11 cellular contexts compared by ENCODE assay signal in genomic region chr10:117363027-117363426, GRCh38. TPM values are rescaled to one million over a fixed set of nuclear protein-coding genes. Genes with fewer than 3 reads are reported as not detected.
DNase-seq lines count a peak whose midpoint lies in the region; ATAC-seq and TF ChIP-seq lines count a peak whose summit lies in the region.
"Had no signal": no experiment of that assay in that cellular context is flagged by ENCODE, and none has a peak within 500 bp of the region (broad histone marks: within the 10 kb centered on the region; RNA-seq: fewer than 3 reads in every experiment).

No MANE protein-coding gene starts in this region.

- no peak overlapping the region for H2AFZ ChIP-seq in ACC112 (ENCODE audit: low read length, unreplicated experiment)

- CTCF ChIA-PET in CD8-positive, alpha-beta T cell (lab: Charles Lee) = no interaction called here

- H3K27me3 Mint-ChIP-seq in CD8-positive, alpha-beta T cell (ENCODE audit: low read depth) = no peaks in the 10 kb centered on the region
- H3K27me3 Mint-ChIP-seq: CD4-positive, CD25-positive, alpha-beta regulatory T cell; T-helper 17 cell had no signal

- TF ChIP-seq CTCF in CD8-positive, alpha-beta T cell (IDR thresholded peaks at IDR 0.05) = no peak

- H3K9me3 Mint-ChIP-seq in CD8-positive, alpha-beta T cell = no peaks in the 10 kb centered on the region
- H3K9me3 Mint-ChIP-seq: CD4-positive, CD25-positive, alpha-beta regulatory T cell had no signal

- no peaks in the 10 kb centered on the region for H3K36me3 ChIP-seq in ACC112 (ENCODE audit: insufficient read depth, low read length)
- H3K36me3 ChIP-seq in CD8-positive, alpha-beta T cell (ENCODE audit: insufficient read depth, low read length) = no peaks in the 10 kb centered on the region

- peak; percentile 44 for ATAC-seq in GM19455 (IDR thresholded peaks at IDR 0.05; ENCODE audit: unreplicated experiment)
- ATAC-seq in HG03378 (IDR thresholded peaks at IDR 0.05; ENCODE audit: unreplicated experiment) = peak; percentile 49
- no peak for ATAC-seq in CD8-positive, alpha-beta T cell
- ATAC-seq in HG02840 (IDR thresholded peaks at IDR 0.05; ENCODE audit: low FRiP score, unreplicated experiment) = no peak
- ATAC-seq: T-helper 17 cell had no signal

- intact Hi-C loops in posterior vena cava (cut with DNase I) = no loop called here
- intact Hi-C loops in CD8-positive, alpha-beta T cell (cut with DNase I, micrococcal nuclease) = loop anchor here in 1 of 2 experiments (1.0 kb wide), 1 partner anchor 12 kb away; the partner anchor contains the start of gene PDZD8

- no peak overlapping the region for H3K4me3 ChIP-seq in ACC112 (ENCODE audit: low read depth, low read length)
- H3K4me3 ChIP-seq in CD8-positive, alpha-beta T cell (ENCODE audit: low read depth, low read length) = no peak overlapping the region

- H3K4me3 Mint-ChIP-seq in CD8-positive, alpha-beta T cell = no peak overlapping the region
- H3K4me3 Mint-ChIP-seq: T-helper 17 cell had no signal

- H3K27me3 ChIP-seq in ACC112 (ENCODE audit: insufficient read depth, low read length) = no peaks in the 10 kb centered on the region
- no peaks in the 10 kb centered on the region for H3K27me3 ChIP-seq in CD8-positive, alpha-beta T cell (ENCODE audit: insufficient read depth, low read length)

- H3K27ac Mint-ChIP-seq in CD8-positive, alpha-beta T cell = no peak overlapping the region
- H3K27ac Mint-ChIP-seq: T-helper 17 cell had no signal

- peak overlapping the region; percentile 48 for H3K27ac ChIP-seq in ACC112 (ENCODE audit: low read depth, low read length)
- no peak overlapping the region for H3K27ac ChIP-seq in CD8-positive, alpha-beta T cell (ENCODE audit: low read depth, low read length)

- H3K79me2 ChIP-seq in ACC112 (ENCODE audit: control insufficient read depth, insufficient read depth, low read length, unreplicated experiment) = peaks cover 89% of the 10 kb centered on the region

- H3K9me3 ChIP-seq in CD8-positive, alpha-beta T cell (ENCODE audit: low read length) = no peaks in the 10 kb centered on the region

- H3K4me1 ChIP-seq in ACC112 (ENCODE audit: control insufficient read depth, insufficient read depth, low read length, unreplicated experiment) = peaks cover 64% of the 10 kb centered on the region
- H3K4me1 ChIP-seq in CD8-positive, alpha-beta T cell (ENCODE audit: insufficient read depth, low read length) = peaks cover 24% of the 10 kb centered on the region

- DNase-seq in dermis blood vessel endothelial cell = peak; percentile 23
- DNase-seq in posterior vena cava (ENCODE audit: low spot score) = no peak
- DNase-seq in CD8-positive, alpha-beta T cell = no peak
- DNase-seq in cerebellar nuclear complex (lab: John Stamatoyannopoulos, UW) = no peak
- DNase-seq: posterior cingulate gyrus, T-helper 17 cell had no signal

- peaks cover 64% of the 10 kb centered on the region for H3K4me1 Mint-ChIP-seq in CD8-positive, alpha-beta T cell (ENCODE audit: low read depth)

- peaks cover 2% of the 10 kb centered on the region for H3K36me3 Mint-ChIP-seq in CD8-positive, alpha-beta T cell

- POLR2A ChIA-PET in CD8-positive, alpha-beta T cell (lab: Charles Lee) = no interaction called here

RNA-seq across cellular contexts. Expression of gene PDZD8, which starts 12.2 kb away (rescaled TPM):
- total RNA-seq in dermis blood vessel endothelial cell = 16.0 and 24.4 TPM in 2 replicates
- 10 to 100 TPM; 29.2 to 35.7 TPM for total RNA-seq in posterior vena cava
- 10 to 100 TPM; 49.6 to 59.8 TPM for total RNA-seq in CD8-positive, alpha-beta T cell

Comparison
In these comparisons a context has a peak if more than half of its experiments do, and no peak if none do; other contexts are left out.
1. ATAC-seq: peak in GM19455 (single experiment) and HG03378 (single experiment); none in CD8-positive, alpha-beta T cell (single experiment) and HG02840 (single experiment).